ENCODE assay signal across 15 cellular contexts in genomic region chr13:95714142-95714832, GRCh38. TPM values are rescaled to one million over a fixed set of nuclear protein-coding genes. Genes with fewer than 3 reads are reported as not detected.
A peak's percentile ranks its signal among the peaks of the same experiment; 100 is the strongest.
DNase-seq lines count a peak whose midpoint lies in the region; ATAC-seq and TF ChIP-seq lines count a peak whose summit lies in the region.
"Had no signal": no experiment of that assay in that cellular context is flagged by ENCODE, and none has a peak within 500 bp of the region (broad histone marks: within the 10 kb centered on the region; RNA-seq: fewer than 3 reads in every experiment).

No MANE protein-coding gene starts in this region.

- H3K36me3 ChIP-seq in kidney epithelial cell (ENCODE audit: control insufficient read depth, insufficient read depth, low read length): no peaks in the 10 kb centered on the region

- POLR2A ChIA-PET in AG04450 (lab: Yijun Ruan, JAX): interaction anchor here (1.3 kb wide), 1 partner anchor 38 kb away, joined by 5 read pairs; the partner anchor contains the start of gene DNAJC3

- CTCF ChIA-PET in AG04450 (lab: Charles Lee): interaction anchor here (0.9 kb wide), 1 partner anchor 8 kb away, joined by 3 read pairs; no protein-coding TSS in a partner anchor

- H3K4me3 ChIP-seq in AG04450 (ENCODE audit: low read depth, low read length): no peak overlapping the region
- H3K4me3 ChIP-seq in kidney epithelial cell (ENCODE audit: low read depth, low read length): no peak overlapping the region
- H3K4me3 ChIP-seq: gastroesophageal sphincter had no signal

- H3K9me3 ChIP-seq in AG04450 (ENCODE audit: control insufficient read depth, insufficient read depth, low read length): no peaks in the 10 kb centered on the region

- TF ChIP-seq CTCF in AG04450 (IDR thresholded peaks at IDR 0.05; ENCODE audit: low read depth, low read length) (no peak), kidney epithelial cell (IDR thresholded peaks at IDR 0.05; ENCODE audit: insufficient read depth, low read length, poor library complexity, severe bottlenecking) (no peak)

- no peak overlapping the region for H3K27ac ChIP-seq in AG04450 (ENCODE audit: low read depth, low read length)
- H3K27ac ChIP-seq: gastroesophageal sphincter had no signal

- no peaks in the 10 kb centered on the region for H3K27me3 ChIP-seq in AG04450 (ENCODE audit: control insufficient read depth, insufficient read depth, low read length)
- H3K27me3 ChIP-seq in kidney epithelial cell (ENCODE audit: control insufficient read depth, insufficient read depth, low read length): no peaks in the 10 kb centered on the region
- H3K27me3 ChIP-seq: gastroesophageal sphincter had no signal

- peak; percentile 38 for DNase-seq in AG04450 (ENCODE audit: low read depth, low spot score)
- DNase-seq in HT1080 (ENCODE audit: low read depth): peak; percentile 74
- peak; percentile 96 for DNase-seq in amniotic epithelial cell (ENCODE audit: low read depth)
- DNase-seq in kidney epithelial cell (ENCODE audit: low read depth): peak; percentile 75
- DNase-seq in NCI-H226: no peak
- no peak for DNase-seq in putamen (ENCODE audit: low spot score)
- DNase-seq: activated effector memory CD4-positive, alpha-beta T cell treated with Interleukin-2 at 50 U/mL for 16 hours; GDM1; GOT3; KG1; NCI-H2227 treated with DMSO at 0.1 percent for 48 hours; stimulated activated CD4-positive, alpha-beta T cell treated with anti-CD3 and anti-CD28 coated beads, Interleukin-2, amount 100 ng/mL, for 48 hours had no signal

- ATAC-seq in HG03469 (IDR thresholded peaks at IDR 0.05; ENCODE audit: unreplicated experiment): no peak
- ATAC-seq in HG03139 (IDR thresholded peaks at IDR 0.05; ENCODE audit: unreplicated experiment): no peak
- ATAC-seq: gastroesophageal sphincter had no signal

RNA-seq across cellular contexts. Expression of gene DNAJC3, which starts 37.3 kb away (rescaled TPM):
- polyA plus RNA-seq in AG04450 (2011; rRNA removed): 21.7 and 30.2 TPM in 2 replicates
- 24.9 and 36.4 TPM in 2 replicates for polyA minus RNA-seq in AG04450 (2011; rRNA and poly(A)+ RNA removed)
- 17.6 and 21.8 TPM in 2 replicates for total RNA-seq in HT1080 (2014; rRNA removed; shearing (Covaris generic))
- 13.8 and 16.7 TPM in 2 replicates for polyA plus RNA-seq in HT1080 (2015; cell fraction: cytosol; rRNA removed)
- polyA plus RNA-seq in HT1080 (2015; cell fraction: nucleus; rRNA removed): 16.6 and 19.0 TPM in 2 replicates
- 45.5 and 49.7 TPM in 2 replicates for total RNA-seq in kidney epithelial cell

Comparison
In these comparisons a context has a peak if more than half of its experiments do, and no peak if none do; other contexts are left out.
1. DNase-seq: peak in AG04450 (single experiment), HT1080 (single experiment), amniotic epithelial cell (single experiment) and kidney epithelial cell (single experiment); none in NCI-H226 (single experiment) and putamen (single experiment).